Comparison of ENCODE assay signal across 11 cellular contexts in the genomic region with DNA sequence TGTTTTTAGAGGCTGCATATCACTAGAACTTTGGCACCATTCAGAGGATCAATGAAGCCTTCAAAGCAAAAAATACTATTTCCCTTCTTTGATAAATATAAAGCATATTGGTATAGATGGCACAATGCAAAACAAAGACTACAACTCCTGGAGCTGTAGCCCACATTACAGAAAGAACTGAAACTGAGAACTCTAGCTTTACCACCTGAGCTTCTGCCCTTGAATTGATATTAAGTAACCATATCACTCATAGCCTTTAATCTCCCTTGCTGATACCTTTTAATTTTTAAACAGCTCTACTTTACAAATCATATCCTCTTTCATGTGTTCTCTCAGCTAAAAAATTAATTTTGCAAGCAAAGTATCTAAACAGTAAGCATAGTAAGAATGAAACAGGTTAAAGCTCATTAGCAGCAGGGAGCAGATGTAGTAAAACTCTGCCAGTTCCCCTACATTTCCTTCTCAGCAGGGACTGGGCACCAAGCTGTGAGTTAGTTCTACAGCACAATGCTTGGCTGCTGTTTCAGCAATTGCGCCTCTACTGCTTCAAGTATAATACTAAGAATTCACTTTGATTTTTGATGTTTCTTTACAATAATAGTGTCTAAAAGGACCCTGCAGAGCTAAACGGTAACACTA.
A peak's percentile ranks its signal among the peaks of the same experiment; 100 is the strongest.
DNase-seq lines count a peak whose midpoint lies in the region; ATAC-seq and TF ChIP-seq lines count a peak whose summit lies in the region.
"Had no signal": no experiment of that assay in that cellular context is flagged by ENCODE, and none has a peak within 500 bp of the region (broad histone marks: within the 10 kb centered on the region; RNA-seq: fewer than 3 reads in every experiment).

No MANE protein-coding gene starts in this region.

- no peak overlapping the region for H2AK5ac ChIP-seq in IMR-90 (ENCODE audit: low read depth, low read length)

- H2AFZ ChIP-seq in IMR-90 (replicated peaks; ENCODE audit: low read length, poor library complexity) = no peak overlapping the region

- ATAC-seq in GM18907 (IDR thresholded peaks at IDR 0.05; ENCODE audit: unreplicated experiment) = peak; percentile 96
- peak; percentile 80 for ATAC-seq in HG02588 (IDR thresholded peaks at IDR 0.05; ENCODE audit: unreplicated experiment)
- no peak for ATAC-seq in IMR-90 (ENCODE audit: low read depth)
- ATAC-seq in effector memory CD8-positive, alpha-beta T cell (replicated peaks) = no peak
- ATAC-seq: activated T-helper 17 cell treated with anti-CD3 and anti-CD28 coated beads, Interleukin-2, amount 50 U/mL, for 72 hours had no signal

- no peak overlapping the region for H3K9ac ChIP-seq in IMR-90 (ENCODE audit: low read depth, low read length)

- no peaks in the 10 kb centered on the region for H3K27me3 Mint-ChIP-seq in effector memory CD8-positive, alpha-beta T cell
- no peaks in the 10 kb centered on the region for H3K27me3 Mint-ChIP-seq in Calu3 (ENCODE audit: unreplicated experiment)
- H3K27me3 Mint-ChIP-seq: activated T-helper 17 cell treated with anti-CD3 and anti-CD28 coated beads, Interleukin-2, amount 50 U/mL, for 72 hours; memory B cell had no signal

- no peak overlapping the region for H4K91ac ChIP-seq in IMR-90 (ENCODE audit: insufficient read depth, low read depth, low read length)

- H3K9me1 ChIP-seq in IMR-90 (ENCODE audit: insufficient read depth, low read length) = peaks cover 3% of the 10 kb centered on the region

- TF ChIP-seq RAD21 in IMR-90 (IDR thresholded peaks at IDR 0.05; ENCODE audit: low read length) = no peak

- H3K4ac ChIP-seq in IMR-90 (ENCODE audit: low read depth, low read length) = 0 out of 2 replicates have a peak overlapping the region, but pooled peaks have one; percentile 22

- no peak overlapping the region for H4K8ac ChIP-seq in IMR-90 (ENCODE audit: low read depth in 2 of 2, low read length in 2 of 2)

- dilution Hi-C loops in IMR-90 (cut with HindIII; ENCODE audit: low sequenced_read_pairs, unreplicated experiment) = no loop called here

- no peak overlapping the region for H2AK9ac ChIP-seq in IMR-90 (replicated peaks; ENCODE audit: low read depth, low read length, poor library complexity)

- no peak overlapping the region for H3K23ac ChIP-seq in IMR-90 (ENCODE audit: low read depth, low read length)

- no peak overlapping the region for H3K27ac Mint-ChIP-seq in effector memory CD8-positive, alpha-beta T cell
- no peak overlapping the region for H3K27ac Mint-ChIP-seq in Calu3 (ENCODE audit: unreplicated experiment)
- H3K27ac Mint-ChIP-seq: activated T-helper 17 cell treated with anti-CD3 and anti-CD28 coated beads, Interleukin-2, amount 50 U/mL, for 72 hours; memory B cell had no signal

- H3K4me1 Mint-ChIP-seq in effector memory CD8-positive, alpha-beta T cell (ENCODE audit: low read depth in 2 of 2) = no peaks in the 10 kb centered on the region
- no peaks in the 10 kb centered on the region for H3K4me1 Mint-ChIP-seq in Calu3 (ENCODE audit: low read depth, unreplicated experiment)
- H3K4me1 Mint-ChIP-seq: activated T-helper 17 cell treated with anti-CD3 and anti-CD28 coated beads, Interleukin-2, amount 50 U/mL, for 72 hours; memory B cell had no signal

- no CpG with 5 or more reads among the region's 2 CpGs for WGBS in IMR-90 (ENCODE audit: extremely low coverage in 2 of 2, insufficient read length in 1 of 2), 2 experiments

- no peak for TF ChIP-seq POLR2A in IMR-90 (IDR thresholded peaks at IDR 0.05; ENCODE audit: low read depth, low read length)

- CTCF ChIA-PET in IMR-90 (lab: Yijun Ruan, JAX) = no interaction called here
- CTCF ChIA-PET in Calu3 (lab: Charles Lee) = no interaction called here

- no peaks in the 10 kb centered on the region for H3K36me3 Mint-ChIP-seq in effector memory CD8-positive, alpha-beta T cell (ENCODE audit: insufficient read depth)
- H3K36me3 Mint-ChIP-seq in Calu3 (ENCODE audit: insufficient read depth, unreplicated experiment) = no peaks in the 10 kb centered on the region
- H3K36me3 Mint-ChIP-seq: memory B cell had no signal

- H3K4me3 ChIP-seq in IMR-90 (ENCODE audit: insufficient read depth, low read depth, low read length) = no peak overlapping the region

- H2BK120ac ChIP-seq in IMR-90 (ENCODE audit: low read depth, low read length) = no peak overlapping the region

- peaks cover 2% of the 10 kb centered on the region for H3K4me1 ChIP-seq in IMR-90 (ENCODE audit: control insufficient read depth, insufficient read depth, low read length)

- in situ Hi-C loops in IMR-90 (cut with MboI; ENCODE audit: low sequenced_read_pairs) = no loop called here

- no peak overlapping the region for H3K18ac ChIP-seq in IMR-90 (ENCODE audit: low read depth, low read length)

- H3K4me2 ChIP-seq in IMR-90 (ENCODE audit: low read depth, low read length) = no peak overlapping the region

- no peak overlapping the region for H3K27ac ChIP-seq in IMR-90 (ENCODE audit: insufficient read depth, low read length)
- H3K27ac ChIP-seq: epithelial cell of prostate had no signal

- no peaks in the 10 kb centered on the region for H3K36me3 ChIP-seq in IMR-90 (ENCODE audit: control insufficient read depth, insufficient read depth, low read length)

- H3K9me3 ChIP-seq in IMR-90 (ENCODE audit: control insufficient read depth, insufficient read depth, low read length) = no peaks in the 10 kb centered on the region

- no peak overlapping the region for H2BK5ac ChIP-seq in IMR-90 (ENCODE audit: low read depth, low read length, poor library complexity, severe bottlenecking)

- BruUV-seq in IMR-90 (replicated peaks; lab: Mats Ljungman, UMichigan) (no TSS peak), Calu3 (replicated peaks; lab: Mats Ljungman, UMichigan) (no TSS peak)

- no peaks in the 10 kb centered on the region for H3K79me1 ChIP-seq in IMR-90 (ENCODE audit: low read depth in 1 of 2, low read length in 2 of 2)

- TF ChIP-seq CTCF in IMR-90 (conservative IDR thresholded peaks at IDR 0.05; ENCODE audit: low read depth, low read length) = no peak
- TF ChIP-seq CTCF in Calu3 (IDR thresholded peaks at IDR 0.05; ENCODE audit: unreplicated experiment) = no peak

- no peaks in the 10 kb centered on the region for H4K20me1 ChIP-seq in IMR-90 (ENCODE audit: insufficient read depth, low read length)

- DNase-seq in IMR-90 = no peak
- DNase-seq in iPS-NIHi11 (ENCODE audit: low spot score) = peak; percentile 58
- no peak for DNase-seq in effector memory CD8-positive, alpha-beta T cell
- no peak for DNase-seq in T1000 (lab: John Stamatoyannopoulos, UW)
- no peak for DNase-seq in activated CD8-positive, alpha-beta memory T cell treated with anti-CD3 and anti-CD28 coated beads for 24 hours
- no peak for DNase-seq in Calu3

- H3K27me3 ChIP-seq in IMR-90 (ENCODE audit: control insufficient read depth, insufficient read depth, low read length) = no peaks in the 10 kb centered on the region

- intact Hi-C loops in IMR-90 (cut with micrococcal nuclease) = loop anchor here (5.0 kb wide), 1 partner anchor 96 kb away; the partner anchor contains the start of gene NANOGP8
- intact Hi-C loops in Calu3 (cut with micrococcal nuclease; ENCODE audit: unreplicated experiment) = no loop called here

- H4K5ac ChIP-seq in IMR-90 (ENCODE audit: low read depth, low read length) = no peak overlapping the region

- POLR2A ChIA-PET in IMR-90 (lab: Charles Lee; ENCODE audit: unreplicated experiment) = no interaction called here

- H3K14ac ChIP-seq in IMR-90 (replicated peaks; ENCODE audit: low read depth, low read length) = no peak overlapping the region

- no peaks in the 10 kb centered on the region for H3K9me3 Mint-ChIP-seq in effector memory CD8-positive, alpha-beta T cell
- H3K9me3 Mint-ChIP-seq in Calu3 (ENCODE audit: low read depth, unreplicated experiment) = no peaks in the 10 kb centered on the region
- H3K9me3 Mint-ChIP-seq: activated T-helper 17 cell treated with anti-CD3 and anti-CD28 coated beads, Interleukin-2, amount 50 U/mL, for 72 hours; memory B cell had no signal

- no peak overlapping the region for H2BK15ac ChIP-seq in IMR-90 (ENCODE audit: low read depth, low read length)

- no peak overlapping the region for H2BK20ac ChIP-seq in IMR-90 (ENCODE audit: low read depth, low read length)

- no peak overlapping the region for H3K56ac ChIP-seq in IMR-90 (ENCODE audit: extremely low read depth, insufficient read depth, low read length)

- no peak overlapping the region for H3K4me3 Mint-ChIP-seq in effector memory CD8-positive, alpha-beta T cell
- no peak overlapping the region for H3K4me3 Mint-ChIP-seq in Calu3 (ENCODE audit: low read depth, unreplicated experiment)
- H3K4me3 Mint-ChIP-seq: activated T-helper 17 cell treated with anti-CD3 and anti-CD28 coated beads, Interleukin-2, amount 50 U/mL, for 72 hours; memory B cell had no signal

TF ChIP-seq in IMR-90, 13 proteins besides CTCF, POLR2A, EP300 and RAD21:
- TF ChIP-seq, protein P1, sequence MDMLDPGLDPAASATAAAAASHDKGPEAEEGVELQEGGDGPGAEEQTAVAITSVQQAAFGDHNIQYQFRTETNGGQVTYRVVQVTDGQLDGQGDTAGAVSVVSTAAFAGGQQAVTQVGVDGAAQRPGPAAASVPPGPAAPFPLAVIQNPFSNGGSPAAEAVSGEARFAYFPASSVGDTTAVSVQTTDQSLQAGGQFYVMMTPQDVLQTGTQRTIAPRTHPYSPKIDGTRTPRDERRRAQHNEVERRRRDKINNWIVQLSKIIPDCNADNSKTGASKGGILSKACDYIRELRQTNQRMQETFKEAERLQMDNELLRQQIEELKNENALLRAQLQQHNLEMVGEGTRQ (IDR thresholded peaks at IDR 0.05; ENCODE audit: low read depth, low read length) = no peak
- TF ChIP-seq MAZ (IDR thresholded peaks at IDR 0.05; ENCODE audit: borderline replicate concordance, low read depth, low read length) = no peak
- no peak for TF ChIP-seq BHLHE40 (IDR thresholded peaks at IDR 0.05; ENCODE audit: low read depth, low read length)
- TF ChIP-seq, protein P2, sequence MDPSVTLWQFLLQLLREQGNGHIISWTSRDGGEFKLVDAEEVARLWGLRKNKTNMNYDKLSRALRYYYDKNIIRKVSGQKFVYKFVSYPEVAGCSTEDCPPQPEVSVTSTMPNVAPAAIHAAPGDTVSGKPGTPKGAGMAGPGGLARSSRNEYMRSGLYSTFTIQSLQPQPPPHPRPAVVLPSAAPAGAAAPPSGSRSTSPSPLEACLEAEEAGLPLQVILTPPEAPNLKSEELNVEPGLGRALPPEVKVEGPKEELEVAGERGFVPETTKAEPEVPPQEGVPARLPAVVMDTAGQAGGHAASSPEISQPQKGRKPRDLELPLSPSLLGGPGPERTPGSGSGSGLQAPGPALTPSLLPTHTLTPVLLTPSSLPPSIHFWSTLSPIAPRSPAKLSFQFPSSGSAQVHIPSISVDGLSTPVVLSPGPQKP (IDR thresholded peaks at IDR 0.05; ENCODE audit: borderline replicate concordance, low read depth, low read length) = no peak
- TF ChIP-seq FOS (IDR thresholded peaks at IDR 0.05; ENCODE audit: low read depth, low read length) = no peak
- TF ChIP-seq SMC3 (IDR thresholded peaks at IDR 0.05; ENCODE audit: low read depth, low read length) = no peak

Comparison
In these comparisons a context has a peak if more than half of its experiments do, and no peak if none do; other contexts are left out.
1. ATAC-seq: peak in GM18907 (single experiment) and HG02588 (single experiment); none in IMR-90 (single experiment) and effector memory CD8-positive, alpha-beta T cell (single experiment).